1 cellular context compared by ENCODE assay signal in the genomic region with DNA sequence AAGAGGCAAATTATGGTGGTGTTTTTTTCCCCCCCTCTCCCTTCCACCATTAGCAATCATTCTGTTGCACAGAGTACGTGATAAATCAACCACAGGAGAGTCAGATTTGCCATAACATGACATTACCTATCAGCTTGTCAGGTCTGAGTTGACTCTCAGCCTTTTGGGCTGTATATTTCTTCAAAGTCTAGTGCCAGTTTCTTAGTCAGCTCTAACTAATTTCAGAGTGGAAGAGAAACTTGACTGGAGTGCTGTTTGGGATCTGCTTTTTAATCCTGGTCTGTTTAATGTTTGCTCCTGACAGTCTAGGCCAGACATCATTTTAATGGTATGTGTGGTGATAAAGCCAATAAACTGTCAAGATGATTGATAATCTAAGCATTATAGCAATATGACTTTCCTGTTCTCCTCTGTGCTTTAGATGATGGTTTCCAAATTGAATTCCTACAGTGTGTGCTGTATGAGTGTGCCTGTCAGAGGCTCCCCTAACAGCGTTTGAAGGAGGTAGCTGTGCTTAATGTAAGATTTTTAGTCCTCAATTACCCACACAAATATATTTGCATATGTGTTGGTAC.
TF ChIP-seq lines count a peak whose summit lies in the region.

No MANE protein-coding gene starts in this region.

TF ChIP-seq in HEK293, 187 proteins besides CTCF, POLR2A, EP300 and RAD21 (continued from another document):
- peak; percentile 67; the same call in 1 of the 2 replicates for TF ChIP-seq ZNF394 (tag by site-specific recombination; IDR thresholded peaks at IDR 0.05; ENCODE audit: borderline replicate concordance)
